8 cellular contexts compared by ENCODE assay signal in the genomic region with DNA sequence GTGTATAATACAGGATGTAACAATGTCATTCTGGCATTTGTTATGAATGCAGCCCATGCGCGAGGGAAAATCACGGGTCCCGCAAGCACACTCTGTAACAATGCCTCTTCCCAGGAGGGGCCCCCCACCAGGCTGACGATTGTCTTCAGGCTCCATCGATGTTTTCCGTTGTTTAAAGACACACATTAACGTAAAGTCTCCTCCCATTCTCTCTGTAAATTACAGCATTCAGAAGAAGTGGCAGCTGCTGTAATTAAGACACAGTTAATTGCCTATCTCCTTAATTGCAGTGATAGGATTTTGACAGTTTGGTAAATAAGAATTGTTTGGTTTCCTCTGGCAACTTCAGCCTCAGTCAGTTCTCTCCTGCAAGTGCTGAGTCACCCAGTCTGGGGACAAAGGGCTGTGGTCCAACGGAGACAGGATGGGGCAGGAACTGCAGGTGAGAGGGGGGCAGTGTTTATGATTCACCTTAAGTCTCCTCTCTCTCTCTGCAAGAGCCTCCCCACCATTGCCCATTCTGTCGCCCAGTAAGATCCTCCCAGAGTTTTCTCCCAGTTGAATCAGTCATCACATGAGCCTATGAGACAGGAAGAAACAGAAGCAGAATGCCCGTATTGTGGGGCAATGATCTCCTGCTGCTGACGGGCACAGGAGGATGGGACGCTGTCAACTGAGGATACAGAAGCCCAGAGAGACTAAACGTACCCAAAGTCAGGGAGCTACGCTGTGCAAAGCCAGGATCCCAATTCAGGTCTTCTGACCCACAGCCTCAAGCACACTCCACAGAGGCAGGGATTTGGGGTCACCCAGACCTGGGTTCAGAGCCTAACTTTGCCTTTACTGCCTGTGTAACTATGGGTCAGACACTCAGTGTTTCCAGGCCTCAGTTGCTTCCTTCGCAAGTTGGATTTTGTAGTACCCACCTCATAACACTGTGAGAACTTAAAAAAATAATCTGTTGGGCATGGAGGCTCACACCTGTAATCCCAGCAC.
DNase-seq lines count a peak whose midpoint lies in the region; ATAC-seq lines count a peak whose summit lies in the region.

No MANE protein-coding gene starts in this region.

- no peak overlapping the region for H3K4me3 ChIP-seq in CD4-positive, CD25-positive, alpha-beta regulatory T cell (ENCODE audit: low read depth, low read length)
- no peak overlapping the region for H3K4me3 ChIP-seq in SJCRH30

- H3K9me3 ChIP-seq in CD4-positive, CD25-positive, alpha-beta regulatory T cell (ENCODE audit: control insufficient read depth in 2 of 2, low read length in 2 of 2), result no peaks in the 10 kb centered on the region
- no peaks in the 10 kb centered on the region for H3K9me3 ChIP-seq in SJCRH30 (replicated peaks)

- peak in 1 of 3 donors; percentile 58 for DNase-seq in CD4-positive, CD25-positive, alpha-beta regulatory T cell
- DNase-seq in SHP77 treated with DMSO at 0.1 percent for 48 hours (lab: John Stamatoyannopoulos, UW), result peak; percentile 29
- DNase-seq in globus pallidus (ENCODE audit: low spot score), result peak; percentile 72
- no peak for DNase-seq in SJCRH30
- DNase-seq in naive thymus-derived CD8-positive, alpha-beta T cell, result no peak

- H3K27me3 ChIP-seq in CD4-positive, CD25-positive, alpha-beta regulatory T cell (ENCODE audit: control insufficient read depth, insufficient read depth, low read length), result no peaks in the 10 kb centered on the region
- H3K27me3 ChIP-seq in SJCRH30, result no peaks in the 10 kb centered on the region

- no peaks in the 10 kb centered on the region for H3K4me1 ChIP-seq in CD4-positive, CD25-positive, alpha-beta regulatory T cell (ENCODE audit: control insufficient read depth, insufficient read depth, low read length, poor library complexity, severe bottlenecking)
- H3K4me1 ChIP-seq in SJCRH30, result no peaks in the 10 kb centered on the region

- no peaks in the 10 kb centered on the region for H3K36me3 ChIP-seq in CD4-positive, CD25-positive, alpha-beta regulatory T cell (ENCODE audit: control insufficient read depth, insufficient read depth, low read length)
- H3K36me3 ChIP-seq in SJCRH30, result no peaks in the 10 kb centered on the region

- POLR2A ChIA-PET in naive thymus-derived CD8-positive, alpha-beta T cell (lab: Charles Lee), result no interaction called here

- H3K27ac ChIP-seq in CD4-positive, CD25-positive, alpha-beta regulatory T cell (ENCODE audit: insufficient read depth, low read length, poor library complexity, severe bottlenecking), result no peak overlapping the region
- H3K27ac ChIP-seq in SJCRH30, result no peak overlapping the region

- H3K9me3 Mint-ChIP-seq in CD4-positive, CD25-positive, alpha-beta regulatory T cell, result peaks cover 0 to 2% (median 0%) of the 10 kb centered on the region in 7 donors
- H3K9me3 Mint-ChIP-seq in stimulated activated naive CD8-positive, alpha-beta T cell treated with anti-CD3 and anti-CD28 coated beads, Interleukin-15, Interleukin-2, amounts not matched to agents 100 ng/mL and 50 ng/mL, for 24 hours, result no peaks in the 10 kb centered on the region
- H3K9me3 Mint-ChIP-seq in naive thymus-derived CD8-positive, alpha-beta T cell, result peaks cover 0 to 3% (median 0%) of the 10 kb centered on the region in 9 donors

- H3K27me3 Mint-ChIP-seq in CD4-positive, CD25-positive, alpha-beta regulatory T cell, result peaks cover 4% of the 10 kb centered on the region
- H3K27me3 Mint-ChIP-seq in stimulated activated naive CD8-positive, alpha-beta T cell treated with anti-CD3 and anti-CD28 coated beads, Interleukin-15, Interleukin-2, amounts not matched to agents 100 ng/mL and 50 ng/mL, for 24 hours, result peaks cover 3% of the 10 kb centered on the region
- H3K27me3 Mint-ChIP-seq in naive thymus-derived CD8-positive, alpha-beta T cell, result peaks cover 0 to 11% (median 0%) of the 10 kb centered on the region in 5 donors

- ATAC-seq in CD4-positive, CD25-positive, alpha-beta regulatory T cell (ENCODE audit: low read depth in 2 of 2), result peak; percentile 34 to 56
- ATAC-seq in HG03571 (IDR thresholded peaks at IDR 0.05; ENCODE audit: unreplicated experiment) (peak; percentile 63), HG03139 (IDR thresholded peaks at IDR 0.05; ENCODE audit: unreplicated experiment) (no peak)
- no peak for ATAC-seq in naive thymus-derived CD8-positive, alpha-beta T cell

- peaks cover 0 to 10% (median 4%) of the 10 kb centered on the region in 4 donors for H3K4me1 Mint-ChIP-seq in CD4-positive, CD25-positive, alpha-beta regulatory T cell
- H3K4me1 Mint-ChIP-seq in stimulated activated naive CD8-positive, alpha-beta T cell treated with anti-CD3 and anti-CD28 coated beads, Interleukin-15, Interleukin-2, amounts not matched to agents 100 ng/mL and 50 ng/mL, for 24 hours (ENCODE audit: low read depth), result peaks cover 10% of the 10 kb centered on the region
- H3K4me1 Mint-ChIP-seq in naive thymus-derived CD8-positive, alpha-beta T cell, result peaks cover 3 to 8% (median 7%) of the 10 kb centered on the region in 4 donors

- H3K4me3 Mint-ChIP-seq in CD4-positive, CD25-positive, alpha-beta regulatory T cell, result peak overlapping the region in 1 of 4 donors; percentile 23
- H3K4me3 Mint-ChIP-seq in stimulated activated naive CD8-positive, alpha-beta T cell treated with anti-CD3 and anti-CD28 coated beads, Interleukin-15, Interleukin-2, amounts not matched to agents 100 ng/mL and 50 ng/mL, for 24 hours, result peak overlapping the region; percentile 28
- peak overlapping the region in 1 of 10 donors; percentile 7 for H3K4me3 Mint-ChIP-seq in naive thymus-derived CD8-positive, alpha-beta T cell

- peak overlapping the region in 2 of 3 donors; percentile 22 to 61 for H3K27ac Mint-ChIP-seq in CD4-positive, CD25-positive, alpha-beta regulatory T cell
- no peak overlapping the region for H3K27ac Mint-ChIP-seq in stimulated activated naive CD8-positive, alpha-beta T cell treated with anti-CD3 and anti-CD28 coated beads, Interleukin-15, Interleukin-2, amounts not matched to agents 100 ng/mL and 50 ng/mL, for 24 hours
- H3K27ac Mint-ChIP-seq in naive thymus-derived CD8-positive, alpha-beta T cell, result peak overlapping the region in 2 of 10 donors; percentile 17 to 71

- no peaks in the 10 kb centered on the region for H3K36me3 Mint-ChIP-seq in CD4-positive, CD25-positive, alpha-beta regulatory T cell
- H3K36me3 Mint-ChIP-seq in stimulated activated naive CD8-positive, alpha-beta T cell treated with anti-CD3 and anti-CD28 coated beads, Interleukin-15, Interleukin-2, amounts not matched to agents 100 ng/mL and 50 ng/mL, for 24 hours (ENCODE audit: low read depth), result no peaks in the 10 kb centered on the region
- no peaks in the 10 kb centered on the region for H3K36me3 Mint-ChIP-seq in naive thymus-derived CD8-positive, alpha-beta T cell

Comparison
In these comparisons a context has a peak if more than half of its experiments do, and no peak if none do; other contexts are left out.
1. ATAC-seq: peak in CD4-positive, CD25-positive, alpha-beta regulatory T cell (2 of 2) and HG03571 (single experiment); none in naive thymus-derived CD8-positive, alpha-beta T cell (0 of 2) and HG03139 (single experiment).
2. DNase-seq: peak in SHP77 treated with DMSO at 0.1 percent for 48 hours (single experiment) and globus pallidus (single experiment); none in SJCRH30 (0 of 2) and naive thymus-derived CD8-positive, alpha-beta T cell (0 of 10).